In genomic region chr1:84504580-84505021, GRCh38 we compare ENCODE assay signal across 1 cellular context.
TF ChIP-seq lines count a peak whose summit lies in the region.

No MANE protein-coding gene starts in this region.

TF ChIP-seq in endothelial cell of umbilical vein, 7 proteins besides CTCF, POLR2A, EP300 and RAD21 (continued from another document):
- no peak for TF ChIP-seq FOS (IDR thresholded peaks at IDR 0.05; ENCODE audit: borderline replicate concordance, insufficient read depth, low read length)
TF ChIP-seq in endothelial cell of umbilical vein: peak in this region for 0.
